ENCODE assay signal across 9 cellular contexts in genomic region chr22:45413013-45413367, GRCh38. TPM values are rescaled to one million over a fixed set of nuclear protein-coding genes. Genes with fewer than 3 reads are reported as not detected.
A peak's percentile ranks its signal among the peaks of the same experiment; 100 is the strongest.
DNase-seq lines count a peak whose midpoint lies in the region; ATAC-seq, FAIRE-seq and TF ChIP-seq lines count a peak whose summit lies in the region.
"Had no signal": no experiment of that assay in that cellular context is flagged by ENCODE, and none has a peak within 500 bp of the region (broad histone marks: within the 10 kb centered on the region; RNA-seq: fewer than 3 reads in every experiment).

No MANE protein-coding gene starts in this region.

- ATAC-seq in PC-3 (no peak), pancreas (no peak), foreskin keratinocyte (no peak), GM18498 (IDR thresholded peaks at IDR 0.05; ENCODE audit: unreplicated experiment) (no peak)

- peaks cover 0 to 10% (median 0%) of the 10 kb centered on the region in 3 donors for H3K27me3 Mint-ChIP-seq in CD14-positive monocyte (ENCODE audit: low read depth in 3 of 3)

- H3K27ac Mint-ChIP-seq in CD14-positive monocyte = peak overlapping the region in 1 of 7 donors; percentile 53

- DNase-seq in CD14-positive monocyte (ENCODE audit: low spot score) (no peak), PC-3 (no peak), pancreas (peak in 1 of 6 donors; percentile 46), foreskin keratinocyte (no peak), NCI-H748 treated with DMSO at 0.1 percent for 48 hours (lab: John Stamatoyannopoulos, UW) (no peak), AML-193 (lab: John Stamatoyannopoulos, UW) (no peak)

- H3K9me3 ChIP-seq in PC-3 (ENCODE audit: low read length) (no peaks in the 10 kb centered on the region), esophagus (ENCODE audit: control insufficient read depth in 2 of 2, insufficient read depth in 1 of 2, low read depth in 1 of 2, low read length in 1 of 2) (no peaks in the 10 kb centered on the region), pancreas (no peaks in the 10 kb centered on the region)
- H3K9me3 ChIP-seq: adrenal gland had no signal

- intact Hi-C loops in CD14-positive monocyte (cut with micrococcal nuclease) = loop anchor here in 1 of 2 donors (10.0 kb wide), 1 partner anchor 78 kb away; no protein-coding TSS in a partner anchor
- intact Hi-C loops in PC-3 (cut with micrococcal nuclease) = no loop called here
- intact Hi-C loops in pancreas (cut with DNase I) = no loop called here

- FAIRE-seq in pancreas (lab: Jason Lieb, UNC) = no peak

- peak overlapping the region; percentile 96 for H2AFZ ChIP-seq in PC-3 (ENCODE audit: low read length)

- H3K27ac ChIP-seq in PC-3 (ENCODE audit: low read length) = no peak overlapping the region
- no peak overlapping the region for H3K27ac ChIP-seq in esophagus (ENCODE audit: low read depth in 2 of 2, low read length in 1 of 2)
- no peak overlapping the region for H3K27ac ChIP-seq in pancreas
- H3K27ac ChIP-seq in foreskin keratinocyte = no peak overlapping the region
- H3K27ac ChIP-seq: adrenal gland had no signal

- peaks cover 0 to 2% (median 0%) of the 10 kb centered on the region in 7 donors for H3K9me3 Mint-ChIP-seq in CD14-positive monocyte

- peak overlapping the region; percentile 49 to 51 for H3K4me3 Mint-ChIP-seq in CD14-positive monocyte

- no peaks in the 10 kb centered on the region for H3F3A ChIP-seq in PC-3 (ENCODE audit: low read length, unreplicated experiment)

- H3K4me3 ChIP-seq in PC-3 (ENCODE audit: low read length) (no peak overlapping the region), esophagus (ENCODE audit: low read depth in 1 of 2, low read length in 2 of 2) (peak overlapping the region; percentile 49 to 59), pancreas (peak overlapping the region in 3 of 4 donors; percentile 37 to 47 (median 42))

- CTCF ChIA-PET in PC-3 (lab: Charles Lee) = no interaction called here

- H4K20me1 ChIP-seq in PC-3 (ENCODE audit: low read length) = no peaks in the 10 kb centered on the region

- no peak overlapping the region for H3K4me2 ChIP-seq in PC-3 (ENCODE audit: low read length)

- POLR2A ChIA-PET in PC-3 (lab: Charles Lee; ENCODE audit: unreplicated experiment) = no interaction called here

- H3K79me2 ChIP-seq in PC-3 (ENCODE audit: low read length) = no peaks in the 10 kb centered on the region

- H3K4me1 Mint-ChIP-seq in CD14-positive monocyte = peaks cover 13% of the 10 kb centered on the region

- WGBS in esophagus, 2 donors = 90 to 91% methylated on average over 24 to 27 of the region's 27 CpGs
- WGBS in pancreas, 2 donors = 90 to 93% methylated on average over 26 to 27 of the region's 27 CpGs

- H3K36me3 ChIP-seq in PC-3 (ENCODE audit: low read depth, low read length) (no peaks in the 10 kb centered on the region), esophagus (ENCODE audit: control insufficient read depth in 2 of 2, insufficient read depth in 2 of 2, low read length in 1 of 2) (no peaks in the 10 kb centered on the region), pancreas (no peaks in the 10 kb centered on the region)
- H3K36me3 ChIP-seq: adrenal gland had no signal

- H3K36me3 Mint-ChIP-seq in CD14-positive monocyte = peaks cover 4 to 6% of the 10 kb centered on the region in 2 donors

- no peak for TF ChIP-seq CTCF in CD14-positive monocyte (IDR thresholded peaks at IDR 0.05)
- TF ChIP-seq CTCF in PC-3 (conservative IDR thresholded peaks at IDR 0.05; ENCODE audit: low read depth, low read length) = no peak
- no peak for TF ChIP-seq CTCF in pancreas (IDR thresholded peaks at IDR 0.05)
- TF ChIP-seq CTCF in foreskin keratinocyte (conservative IDR thresholded peaks at IDR 0.05) = no peak

- H3K27me3 ChIP-seq in PC-3 (ENCODE audit: low read length) (no peaks in the 10 kb centered on the region), esophagus (ENCODE audit: control insufficient read depth in 1 of 2, insufficient read depth in 2 of 2, low read length in 2 of 2) (no peaks in the 10 kb centered on the region), pancreas (no peaks in the 10 kb centered on the region), foreskin keratinocyte (no peaks in the 10 kb centered on the region)

- H3K9ac ChIP-seq in PC-3 (ENCODE audit: low read length) = peak overlapping the region; percentile 82; the same call in 1 of the 2 replicates

- peaks cover 3% of the 10 kb centered on the region; the same call in 1 of the 2 replicates for H3K4me1 ChIP-seq in PC-3 (ENCODE audit: insufficient read depth, low read length)
- H3K4me1 ChIP-seq in esophagus (ENCODE audit: control insufficient read depth in 2 of 2, insufficient read depth in 2 of 2, low read length in 1 of 2) = peaks cover 6 to 9% of the 10 kb centered on the region in 2 donors
- H3K4me1 ChIP-seq in pancreas = peaks cover 0 to 3% (median 0%) of the 10 kb centered on the region in 3 donors
- H3K4me1 ChIP-seq in foreskin keratinocyte = no peaks in the 10 kb centered on the region

- no TSS peak for BruUV-seq in PC-3 (replicated peaks; lab: Mats Ljungman, UMichigan)

- H3K9me2 ChIP-seq in PC-3 (replicated peaks; ENCODE audit: low read length) = no peaks in the 10 kb centered on the region

RNA-seq across cellular contexts. Expression of gene SMC1B, which starts 0.4 kb away (rescaled TPM):
- polyA plus RNA-seq in CD14-positive monocyte (not detected), esophagus (under 1 TPM in 1 of 2 donors, not detected in 1; 0.04 TPM), pancreas (not detected), foreskin keratinocyte (0.02 TPM in 1 of 2 replicates, not detected in the other)
- total RNA-seq in PC-3 (2014; rRNA removed) (0.04 TPM in 1 of 2 replicates, not detected in the other), pancreas (under 1 TPM in 1 of 6 donors, not detected in 5; 0.06 TPM), foreskin keratinocyte (0.03 and 0.04 TPM in 2 replicates)
- total RNA-seq: adrenal gland had no signal
- polyA plus RNA-seq: adrenal gland had no signal

RNA-seq across cellular contexts. Expression of gene RIBC2, which starts 0.5 kb away (rescaled TPM):
- polyA plus RNA-seq in CD14-positive monocyte (not detected), esophagus (1 to 10 TPM; 1.3 to 1.5 TPM), pancreas (under 1 TPM in 1 of 2 donors, not detected in 1; 0.54 TPM), foreskin keratinocyte (1.5 and 1.7 TPM in 2 replicates)
- total RNA-seq in PC-3 (2014; rRNA removed) (2.7 and 4.5 TPM in 2 replicates), pancreas (1 to 10 TPM in 1 of 6 donors, under 1 TPM in 4, not detected in 1; 0.12 to 1.7 (median 0.29) TPM), foreskin keratinocyte (1.7 and 2.3 TPM in 2 replicates)
